Comparison of ENCODE assay signal across 21 cellular contexts in genomic region chr11:71355266-71355665, GRCh38.
DNase-seq lines count a peak whose midpoint lies in the region; ATAC-seq, FAIRE-seq and TF ChIP-seq lines count a peak whose summit lies in the region.
"Had no signal": no experiment of that assay in that cellular context is flagged by ENCODE, and none has a peak within 500 bp of the region (broad histone marks: within the 10 kb centered on the region; RNA-seq: fewer than 3 reads in every experiment).

No MANE protein-coding gene starts in this region.

- no peaks in the 10 kb centered on the region for H3K9me3 ChIP-seq in HEK293 (ENCODE audit: control insufficient read depth, insufficient read depth, low read depth, low read length)
- no peaks in the 10 kb centered on the region for H3K9me3 ChIP-seq in osteoblast (ENCODE audit: low read depth, low read length)
- H3K9me3 ChIP-seq in effector memory CD4-positive, alpha-beta T cell (ENCODE audit: control insufficient read depth, low read length): no peaks in the 10 kb centered on the region
- H3K9me3 ChIP-seq: MG63 had no signal

- no peak for ATAC-seq in HG02981 (IDR thresholded peaks at IDR 0.05; ENCODE audit: unreplicated experiment)
- ATAC-seq in GM21717 (IDR thresholded peaks at IDR 0.05; ENCODE audit: unreplicated experiment): no peak
- ATAC-seq: Right ventricle myocardium inferior had no signal

- H3K27ac ChIP-seq in HEK293 (ENCODE audit: extremely low read depth, low read depth, low read length): no peak overlapping the region
- no peak overlapping the region for H3K27ac ChIP-seq in osteoblast (ENCODE audit: low read depth, low read length)
- no peak overlapping the region for H3K27ac ChIP-seq in effector memory CD4-positive, alpha-beta T cell (ENCODE audit: insufficient read depth, low read length, poor library complexity, severe bottlenecking)

- TF ChIP-seq CTCF in HEK293 (tag by site-specific recombination; IDR thresholded peaks at IDR 0.05) (no peak), bronchial epithelial cell (IDR thresholded peaks at IDR 0.05; ENCODE audit: insufficient read depth, low read length, severe bottlenecking) (no peak), osteoblast (IDR thresholded peaks at IDR 0.05; ENCODE audit: extremely low read depth, low read depth, low read length) (no peak)

- H3K4me3 ChIP-seq in HEK293 (ENCODE audit: low read depth, low read length): no peak overlapping the region
- H3K4me3 ChIP-seq in bronchial epithelial cell (ENCODE audit: low read depth, low read length): no peak overlapping the region
- no peak overlapping the region for H3K4me3 ChIP-seq in osteoblast (ENCODE audit: insufficient read depth, low read length)
- no peak overlapping the region for H3K4me3 ChIP-seq in effector memory CD4-positive, alpha-beta T cell (ENCODE audit: insufficient read depth, low read depth, low read length, poor library complexity, severe bottlenecking)
- H3K4me3 ChIP-seq: MG63 had no signal

- H3K4me1 ChIP-seq in HEK293 (ENCODE audit: control insufficient read depth, insufficient read depth, low read length) (no peaks in the 10 kb centered on the region), osteoblast (ENCODE audit: insufficient read depth, low read length) (peaks cover 3% of the 10 kb centered on the region)
- H3K4me1 ChIP-seq in effector memory CD4-positive, alpha-beta T cell (ENCODE audit: control insufficient read depth, insufficient read depth, low read length, poor library complexity, severe bottlenecking): no peaks in the 10 kb centered on the region

- DNase-seq in bronchial epithelial cell (ENCODE audit: low read depth) (peak; percentile 34), fibroblast of peridontal ligament (ENCODE audit: extremely low read depth) (peak; percentile 40), osteoblast (ENCODE audit: insufficient read length, low spot score, missing footprints) (peak; percentile 27), HTR-8/SVneo (ENCODE audit: insufficient read length, low spot score) (no peak)
- no peak for DNase-seq in effector memory CD4-positive, alpha-beta T cell
- DNase-seq: CD8-positive, alpha-beta memory T cell; H7; MG63; NCI-H1092; NCI-H1436 treated with DMSO at 0.1 percent for 48 hours; NCI-H2081; NCI-H510A; NCI-H748 treated with DMSO at 0.1 percent for 48 hours; NK-92 treated with Interleukin-12 subunit alpha and Interleukin-12 subunit beta, amount 100 ng/mL, for 24 hours had no signal

- CTCF ChIA-PET in HEK293 (lab: Yijun Ruan, JAX): interaction anchor here (2.0 kb wide), 1 partner anchor 16 kb away, joined by 4 read pairs; no protein-coding TSS in a partner anchor

- FAIRE-seq in bronchial epithelial cell (lab: Jason Lieb, UNC) (no peak), HTR-8/SVneo (lab: Jason Lieb, UNC) (no peak)
- FAIRE-seq: D721Med, GM12892, RCC 7860 had no signal

- no peak overlapping the region for H2AFZ ChIP-seq in osteoblast (ENCODE audit: low read length)

- H3K36me3 ChIP-seq in HEK293 (ENCODE audit: control insufficient read depth in 2 of 2, insufficient read depth in 1 of 2, low read length in 2 of 2): no peaks in the 10 kb centered on the region
- H3K36me3 ChIP-seq in bronchial epithelial cell (ENCODE audit: control insufficient read depth, insufficient read depth, low read length): no peaks in the 10 kb centered on the region
- H3K36me3 ChIP-seq in osteoblast (ENCODE audit: insufficient read depth, low read length): no peaks in the 10 kb centered on the region
- H3K36me3 ChIP-seq in effector memory CD4-positive, alpha-beta T cell (ENCODE audit: control insufficient read depth, insufficient read depth, low read length): no peaks in the 10 kb centered on the region
- H3K36me3 ChIP-seq: MG63 had no signal

- H3K27me3 ChIP-seq in bronchial epithelial cell (ENCODE audit: control insufficient read depth, insufficient read depth, low read length): peaks cover 4% of the 10 kb centered on the region
- peaks cover 24% of the 10 kb centered on the region for H3K27me3 ChIP-seq in osteoblast (ENCODE audit: insufficient read depth, low read length)
- no peaks in the 10 kb centered on the region for H3K27me3 ChIP-seq in effector memory CD4-positive, alpha-beta T cell (replicated peaks; ENCODE audit: control insufficient read depth, insufficient read depth, low read length, poor library complexity, severe bottlenecking)

- POLR2A ChIA-PET in HEK293 (lab: Yijun Ruan, JAX): no interaction called here

- H3K79me2 ChIP-seq in osteoblast (ENCODE audit: insufficient read depth, low read length): no peaks in the 10 kb centered on the region

- no peaks in the 10 kb centered on the region for H4K20me1 ChIP-seq in osteoblast (ENCODE audit: insufficient read depth, low read length)

- no peak overlapping the region for H3K4me2 ChIP-seq in osteoblast (ENCODE audit: insufficient read depth, low read length)

TF ChIP-seq in HEK293, 187 proteins besides CTCF, POLR2A, EP300 and RAD21:
- no peak for TF ChIP-seq ZNF426 (tag by site-specific recombination; IDR thresholded peaks at IDR 0.05)
- no peak for TF ChIP-seq OVOL3 (tag by site-specific recombination; IDR thresholded peaks at IDR 0.05)
- TF ChIP-seq EGR2 (tag by site-specific recombination; IDR thresholded peaks at IDR 0.05; ENCODE audit: low read depth): peak; percentile 55

Comparison
In these comparisons a context has a peak if more than half of its experiments do, and no peak if none do; other contexts are left out.
1. DNase-seq: peak in bronchial epithelial cell (single experiment), fibroblast of peridontal ligament (single experiment) and osteoblast (single experiment); none in effector memory CD4-positive, alpha-beta T cell (0 of 3) and HTR-8/SVneo (single experiment).